ENCODE assay signal across 23 cellular contexts in genomic region chr7:97734255-97734654, GRCh38. TPM values are rescaled to one million over a fixed set of nuclear protein-coding genes. Genes with fewer than 3 reads are reported as not detected.
A peak's percentile ranks its signal among the peaks of the same experiment; 100 is the strongest.
DNase-seq lines count a peak whose midpoint lies in the region; ATAC-seq and TF ChIP-seq lines count a peak whose summit lies in the region.
"Had no signal": no experiment of that assay in that cellular context is flagged by ENCODE, and none has a peak within 500 bp of the region (broad histone marks: within the 10 kb centered on the region; RNA-seq: fewer than 3 reads in every experiment).

No MANE protein-coding gene starts in this region.

- H3K9me2 ChIP-seq in SK-N-SH = no peaks in the 10 kb centered on the region

- ATAC-seq in SK-N-SH treated with all-trans-retinoic acid at 6 μM for 48 hours (no peak), WTC11 (no peak), GM21390 (IDR thresholded peaks at IDR 0.05; ENCODE audit: unreplicated experiment) (no peak)
- ATAC-seq: Right ventricle myocardium inferior had no signal

- POLR2A ChIA-PET in SK-N-SH (lab: Yijun Ruan, JAX) (no interaction called here), WTC11 (lab: Charles Lee) (no interaction called here)

- H3K9ac ChIP-seq in SK-N-SH = no peak overlapping the region
- no peak overlapping the region for H3K9ac ChIP-seq in iPS-18a (ENCODE audit: low read length)
- H3K9ac ChIP-seq: BLaER1 had no signal

- H3K27ac Mint-ChIP-seq in WTC11 = no peak overlapping the region
- peak overlapping the region; percentile 33 for H3K27ac Mint-ChIP-seq in progenitor cell of endocrine pancreas
- H3K27ac Mint-ChIP-seq: CD4-positive, alpha-beta T cell; IgD-negative memory B cell had no signal

- H3K4me1 Mint-ChIP-seq in WTC11 (peaks cover 29% of the 10 kb centered on the region), progenitor cell of endocrine pancreas (ENCODE audit: low read depth) (peaks cover 19% of the 10 kb centered on the region)

- H3K9me3 ChIP-seq in SK-N-SH (no peaks in the 10 kb centered on the region; the same call in 1 of the 2 replicates), iPS-18a (ENCODE audit: control insufficient read depth, low read depth, low read length) (no peaks in the 10 kb centered on the region)
- H3K9me3 ChIP-seq: HAP-1 had no signal

- H3K9me3 Mint-ChIP-seq in WTC11 (no peaks in the 10 kb centered on the region), progenitor cell of endocrine pancreas (ENCODE audit: low read depth) (no peaks in the 10 kb centered on the region)
- H3K9me3 Mint-ChIP-seq: CD4-positive, alpha-beta T cell had no signal

- TF ChIP-seq CTCF in SK-N-SH (IDR thresholded peaks at IDR 0.05) (no peak), WTC11 (IDR thresholded peaks at IDR 0.05) (no peak), progenitor cell of endocrine pancreas (IDR thresholded peaks at IDR 0.05; ENCODE audit: unreplicated experiment) (no peak)

- H3K79me2 ChIP-seq in SK-N-SH (ENCODE audit: insufficient read depth) = no peaks in the 10 kb centered on the region

- peak overlapping the region; percentile 85 for H3K4me3 Mint-ChIP-seq in WTC11
- no peak overlapping the region for H3K4me3 Mint-ChIP-seq in progenitor cell of endocrine pancreas (ENCODE audit: low read depth)
- H3K4me3 Mint-ChIP-seq: CD4-positive, alpha-beta T cell; IgD-negative memory B cell had no signal

- CTCF ChIA-PET in SK-N-SH (lab: Yijun Ruan, JAX) (no interaction called here), WTC11 (lab: Charles Lee) (no interaction called here)

- 16% methylated on average over 2 of the region's 2 CpGs for WGBS in SK-N-SH (ENCODE audit: low lambda C conversion rate)

- H3K4me3 ChIP-seq in SK-N-SH (ENCODE audit: low read depth in 2 of 2, low read length in 1 of 2) (no peak overlapping the region), iPS-18a (ENCODE audit: low read length) (peak overlapping the region; percentile 82)
- H3K4me3 ChIP-seq: BLaER1, HAP-1 had no signal

- H3K36me3 ChIP-seq in SK-N-SH (replicated peaks in 1 of 2; ENCODE audit: control insufficient read depth in 1 of 2, insufficient read depth in 2 of 2, low read length in 1 of 2) (no peaks in the 10 kb centered on the region), iPS-18a (ENCODE audit: control insufficient read depth, low read depth, low read length) (no peaks in the 10 kb centered on the region)
- H3K36me3 ChIP-seq: BLaER1, HAP-1 had no signal

- no peaks in the 10 kb centered on the region for H3K36me3 Mint-ChIP-seq in WTC11
- no peaks in the 10 kb centered on the region for H3K36me3 Mint-ChIP-seq in progenitor cell of endocrine pancreas (ENCODE audit: insufficient read depth)

- DNase-seq in SK-N-SH = no peak
- no peak for DNase-seq in WTC11 (ENCODE audit: low spot score)
- DNase-seq in progenitor cell of endocrine pancreas (ENCODE audit: low spot score, unreplicated experiment) = no peak
- no peak for DNase-seq in NCI-H748 treated with DMSO at 0.1 percent for 48 hours (lab: John Stamatoyannopoulos, UW)
- DNase-seq in mucosa of gallbladder (ENCODE audit: low spot score) = no peak
- DNase-seq: ACHN; CD4-positive, alpha-beta T cell; COR-L47; DMS79; MV-4-11; NCI-H1105 treated with DMSO at 0.1 percent for 48 hours; NCI-H2029 treated with DMSO at 0.1 percent for 48 hours; NCI-H345 had no signal

- H3K27ac ChIP-seq in SK-N-SH (ENCODE audit: low read depth in 2 of 2, low read length in 1 of 2) (no peak overlapping the region), iPS-18a (ENCODE audit: low read length) (no peak overlapping the region)
- H3K27ac ChIP-seq: 22Rv1, BLaER1 had no signal

- no peak overlapping the region for H2AFZ ChIP-seq in SK-N-SH (ENCODE audit: low read depth)

- peaks cover 80% of the 10 kb centered on the region for H3K27me3 Mint-ChIP-seq in WTC11 (ENCODE audit: low read depth)
- peaks cover 85% of the 10 kb centered on the region for H3K27me3 Mint-ChIP-seq in progenitor cell of endocrine pancreas

- peaks cover 48% of the 10 kb centered on the region for H3K27me3 ChIP-seq in SK-N-SH (ENCODE audit: insufficient read depth)
- H3K27me3 ChIP-seq in iPS-18a (ENCODE audit: control insufficient read depth, insufficient read depth, low read length) = peaks cover 64% of the 10 kb centered on the region
- H3K27me3 ChIP-seq: BLaER1 had no signal

- no peaks in the 10 kb centered on the region for H3F3A ChIP-seq in SK-N-SH (replicated peaks; ENCODE audit: insufficient read depth)

- H3K4me2 ChIP-seq in SK-N-SH = 0 out of 2 replicates have a peak overlapping the region, but pooled peaks have one; percentile 53
- H3K4me2 ChIP-seq: BLaER1 had no signal

- TF ChIP-seq RAD21 in SK-N-SH (IDR thresholded peaks at IDR 0.05; ENCODE audit: low read length) = no peak

- H3K4me1 ChIP-seq in SK-N-SH (ENCODE audit: control insufficient read depth in 1 of 2, insufficient read depth in 2 of 2, low read depth in 1 of 2, low read length in 1 of 2) (peaks cover 0 to 4% of the 10 kb centered on the region in 2 experiments; a peak in 1 of 4 replicates), iPS-18a (ENCODE audit: control insufficient read depth, low read depth, low read length) (peaks cover 19% of the 10 kb centered on the region)
- H3K4me1 ChIP-seq: BLaER1, HAP-1 had no signal

- TF ChIP-seq EP300 in SK-N-SH (IDR thresholded peaks at IDR 0.05; ENCODE audit: borderline replicate concordance in 1 of 2, low read depth in 1 of 2, low read length in 1 of 2) = no peak

- H4K20me1 ChIP-seq in SK-N-SH (ENCODE audit: insufficient read depth) = no peaks in the 10 kb centered on the region
- H4K20me1 ChIP-seq: BLaER1 had no signal

TF ChIP-seq in SK-N-SH, 30 proteins besides CTCF, POLR2A, EP300 and RAD21 (continues in another document):
- no peak for TF ChIP-seq POLR2AphosphoS5 (IDR thresholded peaks at IDR 0.05; ENCODE audit: low read depth, low read length)
- no peak for TF ChIP-seq ZBTB33 (IDR thresholded peaks at IDR 0.05; ENCODE audit: borderline replicate concordance, low read depth)
- no peak for TF ChIP-seq GATA2 (CRISPR knock-in tag; IDR thresholded peaks at IDR 0.05)
- no peak for TF ChIP-seq MXI1 (IDR thresholded peaks at IDR 0.05; ENCODE audit: low read depth, low read length)

TF ChIP-seq in SK-N-SH treated with all-trans-retinoic acid at 6 μM for 48 hours, 23 proteins besides CTCF, POLR2A, EP300 and RAD21:
- TF ChIP-seq ZFP3 (CRISPR knock-in tag; IDR thresholded peaks at IDR 0.05) (no peak), ZNF565 (CRISPR knock-in tag; conservative IDR thresholded peaks at IDR 0.05; ENCODE audit: low read depth) (no peak), ISL1 (CRISPR knock-in tag; IDR thresholded peaks at IDR 0.05) (no peak), ARNTL (CRISPR knock-in tag; IDR thresholded peaks at IDR 0.05; ENCODE audit: borderline replicate concordance, low read depth) (no peak)

TF ChIP-seq in WTC11, 78 proteins besides CTCF, POLR2A, EP300 and RAD21 (continues in another document):
- TF ChIP-seq AR (CRISPR knock-in tag; IDR thresholded peaks at IDR 0.05) (no peak), ZBTB43 (CRISPR knock-in tag; IDR thresholded peaks at IDR 0.05) (no peak), ZNF219 (CRISPR knock-in tag; IDR thresholded peaks at IDR 0.05; ENCODE audit: borderline replicate concordance) (no peak)
- TF ChIP-seq, protein P1, sequence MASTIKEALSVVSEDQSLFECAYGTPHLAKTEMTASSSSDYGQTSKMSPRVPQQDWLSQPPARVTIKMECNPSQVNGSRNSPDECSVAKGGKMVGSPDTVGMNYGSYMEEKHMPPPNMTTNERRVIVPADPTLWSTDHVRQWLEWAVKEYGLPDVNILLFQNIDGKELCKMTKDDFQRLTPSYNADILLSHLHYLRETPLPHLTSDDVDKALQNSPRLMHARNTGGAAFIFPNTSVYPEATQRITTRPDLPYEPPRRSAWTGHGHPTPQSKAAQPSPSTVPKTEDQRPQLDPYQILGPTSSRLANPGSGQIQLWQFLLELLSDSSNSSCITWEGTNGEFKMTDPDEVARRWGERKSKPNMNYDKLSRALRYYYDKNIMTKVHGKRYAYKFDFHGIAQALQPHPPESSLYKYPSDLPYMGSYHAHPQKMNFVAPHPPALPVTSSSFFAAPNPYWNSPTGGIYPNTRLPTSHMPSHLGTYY (CRISPR knock-in tag; IDR thresholded peaks at IDR 0.05) = no peak

RNA-seq across cellular contexts. Expression of gene TAC1, which starts 2.4 kb away (rescaled TPM):
- not detected in 2 replicates for polyA plus RNA-seq in SK-N-SH (2012; rRNA removed)
- polyA plus RNA-seq in SK-N-SH (2012; cell fraction: cytosol; rRNA removed) = not detected in 2 replicates
- polyA plus RNA-seq in SK-N-SH (2012; cell fraction: nucleus; rRNA removed) = 0.24 TPM in 1 of 2 replicates, not detected in the other
- total RNA-seq in WTC11 (2021) = 0.42 to 0.98 TPM (median 0.50 TPM) in 3 replicates
- total RNA-seq in progenitor cell of endocrine pancreas = not detected in 2 replicates
- total RNA-seq in mucosa of gallbladder = 5.2 TPM
- total RNA-seq: CD4-positive, alpha-beta T cell; M059J; OCI-LY7; Right ventricle myocardium inferior had no signal
- polyA plus RNA-seq: IgD-negative memory B cell had no signal
